ENCODE assay signal across 2 cellular contexts in genomic region chr1:228245111-228245510, GRCh38.
TF ChIP-seq lines count a peak whose summit lies in the region.

No MANE protein-coding gene starts in this region.

TF ChIP-seq in liver, 16 proteins besides CTCF, POLR2A, EP300 and RAD21:
- TF ChIP-seq, protein P1, sequence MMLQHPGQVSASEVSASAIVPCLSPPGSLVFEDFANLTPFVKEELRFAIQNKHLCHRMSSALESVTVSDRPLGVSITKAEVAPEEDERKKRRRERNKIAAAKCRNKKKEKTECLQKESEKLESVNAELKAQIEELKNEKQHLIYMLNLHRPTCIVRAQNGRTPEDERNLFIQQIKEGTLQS (IDR thresholded peaks at IDR 0.05), result no peak
- no peak for TF ChIP-seq YY1 (IDR thresholded peaks at IDR 0.05)
- no peak for TF ChIP-seq GABPA (IDR thresholded peaks at IDR 0.05 in 1 of 2, conservative IDR thresholded peaks at IDR 0.05 in 1 of 2)
- no peak for TF ChIP-seq SP1 (IDR thresholded peaks at IDR 0.05)
- TF ChIP-seq RXRA (IDR thresholded peaks at IDR 0.05), result no peak
- no peak for TF ChIP-seq HNF4G (IDR thresholded peaks at IDR 0.05)
- no peak for TF ChIP-seq ZBTB33 (IDR thresholded peaks at IDR 0.05)
- no peak for TF ChIP-seq JUND (IDR thresholded peaks at IDR 0.05)
- TF ChIP-seq TAF1 (conservative IDR thresholded peaks at IDR 0.05), result no peak
- TF ChIP-seq MAX (IDR thresholded peaks at IDR 0.05), result no peak

TF ChIP-seq in HepG2, 621 proteins besides CTCF, POLR2A, EP300 and RAD21:
- no peak for TF ChIP-seq ATAD3A (CRISPR knock-in tag; IDR thresholded peaks at IDR 0.05)
- TF ChIP-seq CENPX (CRISPR knock-in tag; IDR thresholded peaks at IDR 0.05), result no peak
- TF ChIP-seq YEATS2 (CRISPR knock-in tag; IDR thresholded peaks at IDR 0.05; ENCODE audit: borderline replicate concordance), result no peak
- TF ChIP-seq ISX (CRISPR knock-in tag; conservative IDR thresholded peaks at IDR 0.05), result no peak
- no peak for TF ChIP-seq ASH2L (IDR thresholded peaks at IDR 0.05; ENCODE audit: insufficient read length, low read depth, low read length)
- TF ChIP-seq ZFP36L1 (CRISPR knock-in tag; IDR thresholded peaks at IDR 0.05), result no peak
- no peak for TF ChIP-seq KLF12 (CRISPR knock-in tag; IDR thresholded peaks at IDR 0.05; ENCODE audit: borderline replicate concordance)
- no peak for TF ChIP-seq SPEN (CRISPR knock-in tag; IDR thresholded peaks at IDR 0.05; ENCODE audit: low read depth)
- TF ChIP-seq KLF6 (CRISPR knock-in tag; IDR thresholded peaks at IDR 0.05), result no peak
- TF ChIP-seq ZNF704 (CRISPR knock-in tag; IDR thresholded peaks at IDR 0.05; ENCODE audit: borderline replicate concordance), result no peak
- no peak for TF ChIP-seq ZNF709 (CRISPR knock-in tag; IDR thresholded peaks at IDR 0.05)
- no peak for TF ChIP-seq TFE3 (CRISPR knock-in tag; IDR thresholded peaks at IDR 0.05)
- no peak for TF ChIP-seq MYPOP (CRISPR knock-in tag; IDR thresholded peaks at IDR 0.05)
- no peak for TF ChIP-seq PPARG (CRISPR knock-in tag; conservative IDR thresholded peaks at IDR 0.05)
- TF ChIP-seq ZNF850 (CRISPR knock-in tag; conservative IDR thresholded peaks at IDR 0.05), result no peak
- no peak for TF ChIP-seq ZSCAN29 (CRISPR knock-in tag; conservative IDR thresholded peaks at IDR 0.05)
- TF ChIP-seq SMAD3 (CRISPR knock-in tag; IDR thresholded peaks at IDR 0.05), result no peak
- TF ChIP-seq ZNF382 (CRISPR knock-in tag; IDR thresholded peaks at IDR 0.05; ENCODE audit: borderline replicate concordance), result no peak
- no peak for TF ChIP-seq ZNF234 (CRISPR knock-in tag; conservative IDR thresholded peaks at IDR 0.05)
- no peak for TF ChIP-seq ZNF773 (CRISPR knock-in tag; IDR thresholded peaks at IDR 0.05; ENCODE audit: borderline replicate concordance)
